ENCODE assay signal across 19 cellular contexts in the genomic region with DNA sequence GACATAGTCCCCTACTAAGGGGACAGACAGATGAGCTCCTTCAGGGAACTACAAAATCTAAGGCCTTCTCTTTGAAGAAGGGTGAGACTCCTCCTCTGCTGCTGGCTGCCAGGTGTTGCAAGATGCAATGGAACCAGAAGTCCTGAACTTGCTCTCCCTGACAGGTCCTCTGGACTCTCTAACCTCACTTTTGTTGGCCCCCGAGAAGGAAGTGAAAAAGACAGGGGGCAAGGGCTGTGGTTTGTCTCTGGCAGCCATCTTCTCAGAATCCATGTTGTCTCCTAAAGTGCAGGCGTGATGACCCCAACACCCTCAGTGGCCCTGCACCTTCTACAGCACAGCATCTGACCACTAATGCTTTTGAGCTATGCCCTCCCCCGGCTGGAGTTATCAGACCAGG.
DNase-seq lines count a peak whose midpoint lies in the region; ATAC-seq, FAIRE-seq and TF ChIP-seq lines count a peak whose summit lies in the region.
"Had no signal": no experiment of that assay in that cellular context is flagged by ENCODE, and none has a peak within 500 bp of the region (broad histone marks: within the 10 kb centered on the region; RNA-seq: fewer than 3 reads in every experiment).

No MANE protein-coding gene starts in this region.

- no peaks in the 10 kb centered on the region for H3K4me1 ChIP-seq in transverse colon

- H3K4me3 ChIP-seq in transverse colon: no peak overlapping the region
- H3K4me3 ChIP-seq: GM23248 had no signal

- no peak for TF ChIP-seq POLR2A in transverse colon (IDR thresholded peaks at IDR 0.05)

- no peaks in the 10 kb centered on the region for H3K36me3 ChIP-seq in transverse colon

- no peaks in the 10 kb centered on the region for H3K27me3 ChIP-seq in transverse colon

- DNase-seq in RPMI8226 (peak; percentile 33), DMS114 treated with DMSO at 0.1 percent for 48 hours (lab: John Stamatoyannopoulos, UW; ENCODE audit: unreplicated experiment) (no peak), SW480 (ENCODE audit: low spot score) (no peak), D721Med (ENCODE audit: insufficient read length, low spot score) (no peak), transverse colon (no peak)
- DNase-seq: Calu3; CD4-positive, alpha-beta memory T cell; DMS79; GM23248; IMR-90; NCI-H1105; NCI-H1694; NCI-H510A treated with DMSO at 0.1 percent for 48 hours; NCI-H82; SHP77 treated with DMSO at 0.1 percent for 48 hours had no signal

- intact Hi-C loops in transverse colon (cut with DNase I; ENCODE audit: low total_unique reads): no loop called here

- FAIRE-seq in D721Med (lab: Jason Lieb, UNC): no peak
- FAIRE-seq: GM18507 had no signal

- TF ChIP-seq CTCF in D721Med (IDR thresholded peaks at IDR 0.05; ENCODE audit: insufficient read depth, missing control alignments): no peak
- no peak for TF ChIP-seq CTCF in transverse colon (IDR thresholded peaks at IDR 0.05)

- no peak overlapping the region for H3K27ac ChIP-seq in transverse colon
- H3K27ac ChIP-seq: GM23248 had no signal

- ATAC-seq in GM18909 (IDR thresholded peaks at IDR 0.05; ENCODE audit: poor library complexity, unreplicated experiment) (peak; percentile 48), HG03045 (IDR thresholded peaks at IDR 0.05; ENCODE audit: unreplicated experiment) (peak; percentile 60)
- ATAC-seq: SK-N-SH treated with all-trans-retinoic acid at 6 μM for 48 hours had no signal

- WGBS in transverse colon (ENCODE audit: low coverage in 1 of 2), 2 donors: 90 to 93% methylated on average over 2 to 3 of the region's 3 CpGs

- no peak for TF ChIP-seq EP300 in transverse colon (IDR thresholded peaks at IDR 0.05; ENCODE audit: low read depth)

- in situ Hi-C loops in transverse colon (cut with MboI; ENCODE audit: low pct_ligation_motif_present in 1 of 4, low pct_unique_long_range_greater_than_20kb in 1 of 4, low sequenced_read_pairs in 3 of 4): no loop called here

- H3K9me3 ChIP-seq in transverse colon: no peaks in the 10 kb centered on the region
